Comparison of ENCODE assay signal across 23 cellular contexts in genomic region chr1:226983998-226984364, GRCh38. TPM values are rescaled to one million over a fixed set of nuclear protein-coding genes. Genes with fewer than 3 reads are reported as not detected.
DNase-seq lines count a peak whose midpoint lies in the region; ATAC-seq and TF ChIP-seq lines count a peak whose summit lies in the region.
"Had no signal": no experiment of that assay in that cellular context is flagged by ENCODE, and none has a peak within 500 bp of the region (broad histone marks: within the 10 kb centered on the region; RNA-seq: fewer than 3 reads in every experiment).

No MANE protein-coding gene starts in this region.

- H3K4me3 ChIP-seq in HCT116 (replicated peaks in 1 of 2; ENCODE audit: low read depth in 1 of 2, low read length in 2 of 2) (no peak overlapping the region), heart right ventricle (no peak overlapping the region), sigmoid colon (no peak overlapping the region), WERI-Rb-1 (ENCODE audit: low read depth, low read length) (no peak overlapping the region)
- H3K4me3 ChIP-seq: neural progenitor cell, tibial nerve had no signal

- H4K20me1 ChIP-seq in HCT116 (ENCODE audit: insufficient read depth) = no peaks in the 10 kb centered on the region

- RAD21 ChIA-PET in HCT116 (lab: Charles Lee; ENCODE audit: low non-redundant PET in 1 of 2, low total read pairs in 2 of 2, uncharacterized antibody in 2 of 2, unreplicated experiment in 2 of 2) = no interaction called here

- no peaks in the 10 kb centered on the region for H3K4me1 ChIP-seq in HCT116 (ENCODE audit: control insufficient read depth in 1 of 2, insufficient read depth in 2 of 2, low read length in 2 of 2)
- H3K4me1 ChIP-seq in heart right ventricle = peaks cover 21 to 88% (median 55%) of the 10 kb centered on the region in 9 donors
- H3K4me1 ChIP-seq in sigmoid colon = peaks cover 0 to 24% (median 18%) of the 10 kb centered on the region in 4 donors

- TF ChIP-seq RAD21 in HCT116 (IDR thresholded peaks at IDR 0.05; ENCODE audit: low read depth) = no peak

- ATAC-seq in HCT116 (peak; percentile 10; the same call in 1 of the 2 replicates), heart right ventricle (peak in 1 of 8 donors; percentile 11), GM19035 (IDR thresholded peaks at IDR 0.05; ENCODE audit: unreplicated experiment) (no peak)
- ATAC-seq: activated T-cell treated with anti-CD3 and anti-CD28 coated beads, Interleukin-2, amount 50 U/mL, for 72 hours had no signal

- no peak overlapping the region for H2AFZ ChIP-seq in HCT116 (ENCODE audit: low read depth, low read length, poor library complexity, severe bottlenecking)
- H2AFZ ChIP-seq: neural progenitor cell had no signal

- TF ChIP-seq EP300 in sigmoid colon (IDR thresholded peaks at IDR 0.05) = no peak

- H3K9me3 ChIP-seq in HCT116 (ENCODE audit: control insufficient read depth in 1 of 2, insufficient read depth in 1 of 2, low read depth in 1 of 2, low read length in 2 of 2) (no peaks in the 10 kb centered on the region), heart right ventricle (no peaks in the 10 kb centered on the region), sigmoid colon (no peaks in the 10 kb centered on the region), WERI-Rb-1 (ENCODE audit: severe bottlenecking) (no peaks in the 10 kb centered on the region)

- DNase-seq in D341Med (ENCODE audit: low spot score) (peak; percentile 36), HCT116 (ENCODE audit: low read depth, low spot score) (no peak), heart right ventricle (no peak), sigmoid colon (peak; percentile 62), WERI-Rb-1 (no peak), NCI-H1930 (lab: John Stamatoyannopoulos, UW) (no peak)
- DNase-seq: activated CD4-positive, alpha-beta memory T cell treated with anti-CD3 and anti-CD28 coated beads, Interleukin-2, amount 10 ng/mL, durations not matched to agents 7 days and 5 days; activated naive CD8-positive, alpha-beta T cell treated with anti-CD3 and anti-CD28 coated beads, Interleukin-2, amount 10 ng/mL, durations not matched to agents 7 days and 5 days; activated T-cell treated with anti-CD3 and anti-CD28 coated beads, Interleukin-2, amount 50 U/mL, for 72 hours; AML-193; dermis blood vessel endothelial cell; foreskin melanocyte; left cardiac atrium; midbrain; NCI-H1436 treated with DMSO at 0.1 percent for 48 hours; NCI-H748 treated with DMSO at 0.1 percent for 48 hours; OCI-M1; SIG-M5; stimulated activated CD4-positive, alpha-beta T cell treated with anti-CD3 and anti-CD28 coated beads, Interleukin-15, amount 100 ng/mL, for 24 hours had no signal

- intact Hi-C loops in HCT116 (cut with micrococcal nuclease) (no loop called here), heart right ventricle (cut with DNase I) (no loop called here), sigmoid colon (cut with DNase I) (no loop called here)

- H3K36me3 ChIP-seq in HCT116 (ENCODE audit: control insufficient read depth in 1 of 2, insufficient read depth in 2 of 2, low read length in 2 of 2) (no peaks in the 10 kb centered on the region), heart right ventricle (peaks cover 0 to 83% (median 11%) of the 10 kb centered on the region in 9 donors), sigmoid colon (peaks cover 28 to 92% (median 44%) of the 10 kb centered on the region in 4 donors), WERI-Rb-1 (no peaks in the 10 kb centered on the region)
- H3K36me3 ChIP-seq: neural progenitor cell had no signal

- H3K9ac ChIP-seq in HCT116 (ENCODE audit: low read length) = no peak overlapping the region
- H3K9ac ChIP-seq: neural progenitor cell had no signal

- H3K79me2 ChIP-seq in HCT116 (ENCODE audit: insufficient read depth, low read length) = no peaks in the 10 kb centered on the region

- no peaks in the 10 kb centered on the region for H3K9me2 ChIP-seq in HCT116 (ENCODE audit: insufficient read depth)

- H3K4me2 ChIP-seq in HCT116 (ENCODE audit: low read length) = no peak overlapping the region
- H3K4me2 ChIP-seq: neural progenitor cell had no signal

- 49 to 59% methylated on average over 5 of the region's 5 CpGs for WGBS in heart right ventricle, 2 donors
- WGBS in sigmoid colon, 2 donors = 75 to 90% methylated on average over 5 of the region's 5 CpGs

- no peaks in the 10 kb centered on the region for H3K27me3 ChIP-seq in HCT116 (ENCODE audit: insufficient read depth, low read length)
- H3K27me3 ChIP-seq in heart right ventricle = no peaks in the 10 kb centered on the region
- H3K27me3 ChIP-seq in sigmoid colon = no peaks in the 10 kb centered on the region
- H3K27me3 ChIP-seq in WERI-Rb-1 (ENCODE audit: insufficient read depth, low read depth, severe bottlenecking) = no peaks in the 10 kb centered on the region
- H3K27me3 ChIP-seq: neural progenitor cell, tibial nerve had no signal

- no peak for TF ChIP-seq CTCF in HCT116 (IDR thresholded peaks at IDR 0.05 in 2 of 3, conservative IDR thresholded peaks at IDR 0.05 in 1 of 3; ENCODE audit: borderline replicate concordance in 1 of 3, insufficient read depth in 1 of 3, low read depth in 2 of 3, low read length in 2 of 3)
- no peak for TF ChIP-seq CTCF in heart right ventricle (IDR thresholded peaks at IDR 0.05)
- no peak for TF ChIP-seq CTCF in sigmoid colon (IDR thresholded peaks at IDR 0.05)
- no peak for TF ChIP-seq CTCF in WERI-Rb-1 (IDR thresholded peaks at IDR 0.05; ENCODE audit: low read depth, low read length)

- H3K27ac ChIP-seq in HCT116 (ENCODE audit: low read depth, low read length) (no peak overlapping the region), heart right ventricle (peak overlapping the region in 8 of 10 donors; percentile 50 to 86 (median 78)), sigmoid colon (peak overlapping the region in 2 of 4 donors; percentile 2 to 35), WERI-Rb-1 (no peak overlapping the region)
- H3K27ac ChIP-seq: epithelial cell of prostate, neural progenitor cell, tibial nerve had no signal

- TF ChIP-seq POLR2A in HCT116 (IDR thresholded peaks at IDR 0.05; ENCODE audit: borderline replicate concordance, extremely low read depth, insufficient read depth, insufficient read length) (no peak), sigmoid colon (IDR thresholded peaks at IDR 0.05) (no peak)

- CTCF ChIA-PET in HCT116 (lab: Charles Lee) = no interaction called here

- no TSS peak for BruUV-seq in HCT116 (replicated peaks; lab: Mats Ljungman, UMichigan)

- POLR2A ChIA-PET in HCT116 (lab: Charles Lee) = interaction anchor here (0.7 kb wide), 1 partner anchor 15 kb away, joined by 3 read pairs; no protein-coding TSS in a partner anchor

TF ChIP-seq in HCT116, 20 proteins besides CTCF, POLR2A, EP300 and RAD21 (continues in another document):
- TF ChIP-seq SRF (IDR thresholded peaks at IDR 0.05; ENCODE audit: low read depth) (no peak), EGR1 (IDR thresholded peaks at IDR 0.05; ENCODE audit: low read depth) (no peak), MAX (IDR thresholded peaks at IDR 0.05) (no peak), SP1 (IDR thresholded peaks at IDR 0.05; ENCODE audit: low read depth) (no peak), CBX3 (IDR thresholded peaks at IDR 0.05; ENCODE audit: low read depth) (no peak), YY1 (IDR thresholded peaks at IDR 0.05; ENCODE audit: extremely low read depth, insufficient replicate concordance, low read depth, low read length) (no peak), REST (IDR thresholded peaks at IDR 0.05; ENCODE audit: low read depth) (no peak)
- TF ChIP-seq, protein P1, sequence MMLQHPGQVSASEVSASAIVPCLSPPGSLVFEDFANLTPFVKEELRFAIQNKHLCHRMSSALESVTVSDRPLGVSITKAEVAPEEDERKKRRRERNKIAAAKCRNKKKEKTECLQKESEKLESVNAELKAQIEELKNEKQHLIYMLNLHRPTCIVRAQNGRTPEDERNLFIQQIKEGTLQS (IDR thresholded peaks at IDR 0.05) = no peak

RNA-seq across cellular contexts. Expression of gene COQ8A, which starts 43.9 kb away (rescaled TPM):
- 35.3 TPM for total RNA-seq in HCT116 (2021; ENCODE audit: unreplicated experiment)
- polyA plus RNA-seq in HCT116 (2012) = 39.0 and 40.2 TPM in 2 replicates
- 100 to 1,000 TPM; 167 to 495 (median 266) TPM for total RNA-seq in heart right ventricle
- 100 to 1,000 TPM; 136 to 242 TPM for polyA plus RNA-seq in heart right ventricle
- 100 to 1,000 TPM in 2 of 4 donors, 10 to 100 TPM in 2; 57.8 to 129 (median 91.6) TPM for total RNA-seq in sigmoid colon
- polyA plus RNA-seq in sigmoid colon = 10 to 100 TPM; 20.3 to 60.2 (median 20.4) TPM

Comparison
In these comparisons a context has a peak if more than half of its experiments do, and no peak if none do; other contexts are left out.
1. DNase-seq: peak in D341Med (single experiment) and sigmoid colon (single experiment); none in HCT116 (single experiment), heart right ventricle (0 of 2), WERI-Rb-1 (single experiment) and NCI-H1930 (0 of 2).
2. H3K27ac ChIP-seq: peak in heart right ventricle (8 of 10); none in HCT116 (single experiment) and WERI-Rb-1 (single experiment).